Comparison of ENCODE assay signal across 1 cellular context in the genomic region with DNA sequence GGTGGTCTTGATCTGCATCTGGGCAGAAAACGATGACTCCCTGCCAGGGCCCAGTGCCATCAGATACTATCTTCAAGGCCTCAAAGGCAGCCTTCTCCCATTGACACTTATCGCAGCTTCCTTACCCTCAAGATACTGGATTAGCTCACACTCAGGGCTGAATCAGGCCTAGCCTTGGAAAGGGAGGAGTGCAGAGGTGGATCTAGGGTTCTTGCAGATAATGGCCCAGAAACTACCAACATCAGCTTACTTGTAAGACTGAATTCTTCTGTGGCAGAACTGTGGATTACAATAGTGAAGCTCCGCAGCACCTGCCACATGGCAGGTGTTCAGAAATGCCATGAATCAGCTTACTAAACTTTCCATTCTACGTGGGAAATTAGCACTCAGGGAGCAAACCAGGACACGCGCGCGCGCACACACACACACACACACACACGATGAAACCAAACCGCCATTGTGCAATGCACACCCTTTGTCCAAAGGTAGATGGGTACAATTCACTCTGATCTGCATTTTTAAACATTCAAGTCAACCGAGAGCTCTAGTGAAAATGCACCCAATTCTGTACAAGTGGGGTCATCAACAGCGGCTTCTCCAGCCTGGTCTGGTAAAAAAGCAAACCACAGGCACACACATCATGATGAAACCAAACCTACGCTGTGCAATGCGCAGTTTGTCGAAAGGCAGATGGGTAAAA.
TF ChIP-seq lines count a peak whose summit lies in the region.

No MANE protein-coding gene starts in this region.

TF ChIP-seq in SK-N-SH, 30 proteins besides CTCF, POLR2A, EP300 and RAD21 (continued from another document):
- TF ChIP-seq, protein P1, sequence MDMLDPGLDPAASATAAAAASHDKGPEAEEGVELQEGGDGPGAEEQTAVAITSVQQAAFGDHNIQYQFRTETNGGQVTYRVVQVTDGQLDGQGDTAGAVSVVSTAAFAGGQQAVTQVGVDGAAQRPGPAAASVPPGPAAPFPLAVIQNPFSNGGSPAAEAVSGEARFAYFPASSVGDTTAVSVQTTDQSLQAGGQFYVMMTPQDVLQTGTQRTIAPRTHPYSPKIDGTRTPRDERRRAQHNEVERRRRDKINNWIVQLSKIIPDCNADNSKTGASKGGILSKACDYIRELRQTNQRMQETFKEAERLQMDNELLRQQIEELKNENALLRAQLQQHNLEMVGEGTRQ (IDR thresholded peaks at IDR 0.05; ENCODE audit: borderline replicate concordance, low read depth, low read length) = no peak
- TF ChIP-seq RCOR1 (IDR thresholded peaks at IDR 0.05; ENCODE audit: low read length) (no peak), YY1 (IDR thresholded peaks at IDR 0.05; ENCODE audit: low read depth) (no peak), EZH2phosphoT487 (IDR thresholded peaks at IDR 0.05; ENCODE audit: borderline replicate concordance, low read depth) (no peak), RFX5 (IDR thresholded peaks at IDR 0.05; ENCODE audit: low read length) (no peak), TEAD4 (IDR thresholded peaks at IDR 0.05; ENCODE audit: borderline replicate concordance, insufficient read depth) (no peak)
